ENCODE assay signal across 8 cellular contexts in the genomic region with DNA sequence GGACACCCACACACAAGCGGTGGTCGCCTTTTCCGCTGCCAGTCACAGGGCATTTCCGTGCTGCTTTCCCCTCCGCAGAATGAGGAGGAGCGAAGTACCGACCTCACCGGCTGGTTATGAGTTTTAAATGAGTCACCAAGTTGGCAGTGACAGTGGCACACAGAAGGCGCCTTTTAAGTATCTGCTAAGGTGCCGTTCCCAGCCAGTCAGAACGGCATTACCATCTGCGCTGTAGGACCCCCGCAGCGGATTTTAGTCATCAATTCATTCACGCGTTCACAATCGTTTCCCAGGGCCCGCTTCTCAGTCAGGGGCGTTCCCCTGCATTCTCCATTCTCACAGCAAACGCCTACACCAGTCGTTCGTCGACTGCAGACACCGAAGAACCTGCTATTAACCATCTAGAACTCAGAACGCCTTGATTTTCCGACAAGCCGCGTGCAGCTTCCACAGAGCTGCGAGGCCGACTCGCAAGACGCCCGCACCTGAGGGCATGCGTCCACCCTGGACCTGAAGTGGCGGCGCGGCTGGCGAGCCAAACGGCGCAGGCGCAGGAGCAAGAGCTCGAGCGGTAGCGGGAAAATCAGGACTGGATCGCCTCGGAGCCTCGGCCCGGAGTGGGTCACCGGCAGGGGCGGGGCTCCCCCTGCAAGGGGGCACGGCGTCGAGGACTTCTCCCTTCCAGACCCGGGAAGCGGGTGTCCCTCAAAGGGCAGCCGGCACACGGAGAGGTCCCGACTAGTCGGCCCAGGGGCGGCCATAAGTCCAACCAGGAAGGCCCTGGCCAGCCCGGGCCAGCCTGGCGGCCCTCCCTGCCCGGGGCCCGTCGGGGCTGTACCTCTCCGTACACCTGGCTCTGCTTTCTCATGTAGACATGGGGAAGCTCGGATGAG. TPM values are rescaled to one million over a fixed set of nuclear protein-coding genes. Genes with fewer than 3 reads are reported as not detected.
A peak's percentile ranks its signal among the peaks of the same experiment; 100 is the strongest.
DNase-seq lines count a peak whose midpoint lies in the region; ATAC-seq and TF ChIP-seq lines count a peak whose summit lies in the region.

No MANE protein-coding gene starts in this region.

- in situ Hi-C loops in GM13977 (cut with MboI; ENCODE audit: low pct_unique_long_range_greater_than_20kb, low sequenced_read_pairs, unreplicated experiment) = no loop called here

- H3K27ac ChIP-seq in psoas muscle (peak overlapping the region; percentile 87), urinary bladder (ENCODE audit: low read depth) (peak overlapping the region; percentile 86)

- H3K9me3 ChIP-seq in psoas muscle = no peaks in the 10 kb centered on the region

- no peak for TF ChIP-seq CTCF in GM13977 (IDR thresholded peaks at IDR 0.05; ENCODE audit: extremely low read depth, insufficient read depth, missing control alignments)
- TF ChIP-seq CTCF in psoas muscle (IDR thresholded peaks at IDR 0.05) = no peak

- DNase-seq in GM13977 (ENCODE audit: low spot score) (peak; percentile 82), NCI-H1436 (lab: John Stamatoyannopoulos, UW) (peak; percentile 83), T-helper 1 cell (peak; percentile 77 to 91 (median 82)), amniotic stem cell (lab: John Stamatoyannopoulos, UW) (peak; percentile 62), left ventricle myocardium superior (peak; percentile 92), psoas muscle (peak; percentile 87 to 92)

- ATAC-seq in HG02840 (IDR thresholded peaks at IDR 0.05; ENCODE audit: low FRiP score, unreplicated experiment) = peak; percentile 61
- ATAC-seq in left ventricle myocardium superior = peak; percentile 91
- peak; percentile 89 to 94 (median 92) for ATAC-seq in psoas muscle

- H3K4me3 ChIP-seq in psoas muscle (peak overlapping the region; percentile 72), urinary bladder (ENCODE audit: low read depth, low read length) (peak overlapping the region; percentile 65)

- no peaks in the 10 kb centered on the region for H3K36me3 ChIP-seq in psoas muscle (ENCODE audit: insufficient read depth in 1 of 2, low read depth in 1 of 2)
- H3K36me3 ChIP-seq in urinary bladder (ENCODE audit: insufficient read depth) = no peaks in the 10 kb centered on the region

- no peaks in the 10 kb centered on the region for H3K27me3 ChIP-seq in psoas muscle (ENCODE audit: insufficient read depth in 3 of 3, low read length in 2 of 3)

- H3K4me1 ChIP-seq in psoas muscle = peaks cover 3% of the 10 kb centered on the region
- no peaks in the 10 kb centered on the region for H3K4me1 ChIP-seq in urinary bladder (ENCODE audit: insufficient read depth)

- WGBS in psoas muscle, 3 donors = 0 to 1% (median 1%) methylated on average over 58 to 67 of the region's 67 CpGs
- under 1% methylated on average over 67 of the region's 67 CpGs for WGBS in urinary bladder

- intact Hi-C loops in left ventricle myocardium superior (cut with micrococcal nuclease) (no loop called here), psoas muscle (cut with DNase I) (loop anchor here (5.0 kb wide), 1 partner anchor 369 kb away; the partner anchor contains the start of gene PSMA1 (in 2 of the 2))

RNA-seq across cellular contexts. Expression of gene CYP2R1, which starts 0.6 kb away (rescaled TPM):
- total RNA-seq in left ventricle myocardium superior (6.2 TPM), psoas muscle (1 to 10 TPM; 5.2 to 7.9 (median 7.0) TPM), urinary bladder (31.4 TPM)
- polyA plus RNA-seq in psoas muscle (10 to 100 TPM in 1 of 3 donors, 1 to 10 TPM in 2; 3.1 to 12.6 (median 6.4) TPM), urinary bladder (11.5 TPM)

Comparison
In these comparisons a context has a peak if more than half of its experiments do, and no peak if none do; other contexts are left out.
1. Peak in every context shown above with its lines: DNase-seq, ATAC-seq, H3K4me3 ChIP-seq and H3K27ac ChIP-seq.